ENCODE assay signal across 13 cellular contexts in the genomic region with DNA sequence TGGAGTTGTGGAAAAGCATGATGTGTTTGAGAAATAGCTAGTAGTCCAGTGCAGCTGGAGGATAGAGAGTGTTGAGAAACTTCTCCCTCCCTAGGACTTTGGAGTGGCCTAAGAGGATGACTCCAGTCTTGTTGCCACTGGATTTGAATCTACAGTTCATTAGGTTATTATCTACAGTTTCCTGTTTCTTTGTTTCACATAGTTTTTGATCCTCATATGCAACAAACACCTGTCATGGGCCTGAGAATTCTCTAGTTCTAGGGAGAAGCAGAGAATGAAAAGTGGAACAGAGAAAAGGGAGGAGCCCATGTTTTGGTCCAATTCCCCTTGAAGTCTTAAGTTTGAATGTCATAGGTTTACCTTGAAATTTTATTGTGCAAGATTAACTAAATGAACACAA.
DNase-seq lines count a peak whose midpoint lies in the region; ATAC-seq, FAIRE-seq and TF ChIP-seq lines count a peak whose summit lies in the region.
"Had no signal": no experiment of that assay in that cellular context is flagged by ENCODE, and none has a peak within 500 bp of the region (broad histone marks: within the 10 kb centered on the region; RNA-seq: fewer than 3 reads in every experiment).

No MANE protein-coding gene starts in this region.

- H3K4me1 Mint-ChIP-seq in effector memory CD8-positive, alpha-beta T cell (ENCODE audit: low read depth in 2 of 2): no peaks in the 10 kb centered on the region
- H3K4me1 Mint-ChIP-seq: activated CD4-positive, alpha-beta T cell treated with anti-CD3 and anti-CD28 coated beads, Interleukin-2, amount 10 ng/mL, durations not matched to agents 24 days and 14 days; nephron had no signal

- no peak overlapping the region for H3K27ac ChIP-seq in transverse colon

- no peak for TF ChIP-seq EP300 in transverse colon (IDR thresholded peaks at IDR 0.05; ENCODE audit: low read depth)

- peaks cover 0 to 10% of the 10 kb centered on the region in 2 donors for H3K27me3 Mint-ChIP-seq in effector memory CD8-positive, alpha-beta T cell
- H3K27me3 Mint-ChIP-seq: activated CD4-positive, alpha-beta T cell treated with anti-CD3 and anti-CD28 coated beads, Interleukin-2, amount 10 ng/mL, durations not matched to agents 24 days and 14 days had no signal

- no peaks in the 10 kb centered on the region for H3K9me3 ChIP-seq in transverse colon

- no peak for TF ChIP-seq CTCF in transverse colon (IDR thresholded peaks at IDR 0.05)

- peak; percentile 79 for FAIRE-seq in GM12892 (lab: Jason Lieb, UNC)
- FAIRE-seq: H1 had no signal

- no peaks in the 10 kb centered on the region for H3K27me3 ChIP-seq in transverse colon

- peaks cover 5 to 7% of the 10 kb centered on the region in 2 donors for H3K9me3 Mint-ChIP-seq in effector memory CD8-positive, alpha-beta T cell
- H3K9me3 Mint-ChIP-seq: activated naive CD4-positive, alpha-beta T cell treated with anti-CD3 and anti-CD28 coated beads for 36 hours had no signal

- H3K4me1 ChIP-seq in transverse colon: no peaks in the 10 kb centered on the region

- DNase-seq in GM12892 (ENCODE audit: insufficient read length): no peak
- no peak for DNase-seq in effector memory CD8-positive, alpha-beta T cell
- no peak for DNase-seq in hippocampal formation (lab: John Stamatoyannopoulos, UW)
- no peak for DNase-seq in NCI-H1092 treated with DMSO at 0.1 percent for 48 hours (lab: John Stamatoyannopoulos, UW)
- DNase-seq in transverse colon: no peak
- DNase-seq: activated CD4-positive, alpha-beta T cell treated with anti-CD3 and anti-CD28 coated beads, Interleukin-2, amount 10 ng/mL, durations not matched to agents 24 days and 14 days; activated naive CD4-positive, alpha-beta T cell treated with anti-CD3 and anti-CD28 coated beads for 36 hours; NCI-H748 treated with DMSO at 0.1 percent for 48 hours had no signal

- no peak overlapping the region for H3K4me3 Mint-ChIP-seq in effector memory CD8-positive, alpha-beta T cell
- H3K4me3 Mint-ChIP-seq: activated CD4-positive, alpha-beta T cell treated with anti-CD3 and anti-CD28 coated beads, Interleukin-2, amount 10 ng/mL, durations not matched to agents 24 days and 14 days; activated naive CD4-positive, alpha-beta T cell treated with anti-CD3 and anti-CD28 coated beads for 36 hours; nephron had no signal

- H3K36me3 Mint-ChIP-seq in effector memory CD8-positive, alpha-beta T cell (ENCODE audit: insufficient read depth): no peaks in the 10 kb centered on the region

- ATAC-seq in GM19452 (IDR thresholded peaks at IDR 0.05; ENCODE audit: unreplicated experiment) (peak; percentile 92), HG02840 (IDR thresholded peaks at IDR 0.05; ENCODE audit: low FRiP score, unreplicated experiment) (peak; percentile 81), HG03469 (IDR thresholded peaks at IDR 0.05; ENCODE audit: unreplicated experiment) (peak; percentile 90)
- ATAC-seq in effector memory CD8-positive, alpha-beta T cell (replicated peaks): no peak

- H3K27ac Mint-ChIP-seq in effector memory CD8-positive, alpha-beta T cell: no peak overlapping the region
- H3K27ac Mint-ChIP-seq: activated CD4-positive, alpha-beta T cell treated with anti-CD3 and anti-CD28 coated beads, Interleukin-2, amount 10 ng/mL, durations not matched to agents 24 days and 14 days; activated naive CD4-positive, alpha-beta T cell treated with anti-CD3 and anti-CD28 coated beads for 36 hours; nephron had no signal

- no peak overlapping the region for H3K4me3 ChIP-seq in transverse colon

- in situ Hi-C loops in transverse colon (cut with MboI; ENCODE audit: low pct_ligation_motif_present in 1 of 4, low pct_unique_long_range_greater_than_20kb in 1 of 4, low sequenced_read_pairs in 3 of 4): no loop called here

- intact Hi-C loops in transverse colon (cut with DNase I; ENCODE audit: low total_unique reads): no loop called here

- no peak for TF ChIP-seq POLR2A in GM12892 (IDR thresholded peaks at IDR 0.05; ENCODE audit: low read depth, low read length)
- TF ChIP-seq POLR2A in transverse colon (IDR thresholded peaks at IDR 0.05): no peak

- H3K36me3 ChIP-seq in transverse colon: no peaks in the 10 kb centered on the region
